8 cellular contexts compared by ENCODE assay signal in the genomic region with DNA sequence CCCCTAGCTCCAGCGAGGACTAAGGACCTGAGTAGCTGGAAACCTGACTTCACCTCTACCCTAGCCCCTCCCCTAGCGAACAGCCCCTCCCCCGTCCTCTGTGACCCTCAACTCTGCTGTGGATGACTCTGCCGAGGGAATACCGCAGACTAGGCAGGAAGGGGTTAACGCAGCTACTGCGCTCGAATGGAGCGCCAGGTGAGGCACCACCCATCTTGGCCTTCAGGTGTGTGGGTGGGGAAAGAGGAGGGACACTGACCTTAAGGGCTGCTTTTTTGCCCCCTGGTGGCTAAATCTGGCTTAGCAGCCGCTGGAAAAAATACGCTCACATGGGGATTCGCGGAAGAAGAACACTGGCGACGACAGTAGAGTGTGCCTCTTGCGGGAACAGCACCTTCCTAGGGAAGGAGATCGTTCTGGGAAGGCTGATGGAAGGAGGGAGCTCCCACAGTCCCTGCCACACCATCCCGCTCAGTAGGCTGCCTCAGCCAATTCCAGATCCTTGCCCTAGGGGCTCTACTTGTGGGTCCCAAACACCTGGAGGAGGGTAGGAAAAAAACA.
A peak's percentile ranks its signal among the peaks of the same experiment; 100 is the strongest.
DNase-seq lines count a peak whose midpoint lies in the region; ATAC-seq and TF ChIP-seq lines count a peak whose summit lies in the region.

No MANE protein-coding gene starts in this region.

- no peaks in the 10 kb centered on the region for H3K9me3 ChIP-seq in HUES48 (ENCODE audit: control insufficient read depth, insufficient read depth, low read length)
- no peaks in the 10 kb centered on the region for H3K9me3 ChIP-seq in NT2/D1 (ENCODE audit: insufficient read depth, low read length)
- H3K9me3 ChIP-seq in muscle layer of colon (ENCODE audit: low read length): no peaks in the 10 kb centered on the region

- H3K27ac ChIP-seq in HUES48 (ENCODE audit: low read depth, low read length): peak overlapping the region; percentile 88
- H3K27ac ChIP-seq in muscle layer of colon (ENCODE audit: low read depth, low read length): peak overlapping the region; percentile 86

- H3K4me3 ChIP-seq in HUES48 (ENCODE audit: low read depth, low read length): peak overlapping the region; percentile 77
- H3K4me3 ChIP-seq in NT2/D1 (ENCODE audit: insufficient read length, low read depth): peak overlapping the region; percentile 69
- H3K4me3 ChIP-seq in muscle layer of colon (ENCODE audit: low read depth in 1 of 2, low read length in 2 of 2): peak overlapping the region; percentile 75 to 89

- H3K4me1 ChIP-seq in HUES48 (ENCODE audit: control insufficient read depth, insufficient read depth, low read length) (peaks cover 23% of the 10 kb centered on the region), NT2/D1 (ENCODE audit: insufficient read depth, insufficient read length) (peaks cover 8% of the 10 kb centered on the region), muscle layer of colon (ENCODE audit: insufficient read depth, low read length) (peaks cover 51% of the 10 kb centered on the region)

- DNase-seq in CD1c-positive myeloid dendritic cell (ENCODE audit: extremely low spot score) (peak; percentile 90), NT2/D1 (ENCODE audit: low read depth, low spot score) (peak; percentile 86), activated T-cell treated with anti-CD3 and anti-CD28 coated beads for 24 hours (ENCODE audit: low read depth) (peak; percentile 82), erythroblast (lab: John Stamatoyannopoulos, UW) (peak; percentile 73 to 86)
- DNase-seq in stimulated activated CD8-positive, alpha-beta memory T cell treated with anti-CD3 and anti-CD28 coated beads, Interleukin-7, amount 100 ng/mL, for 4 hours (ENCODE audit: low read depth in 2 of 2): peak; percentile 65 to 82

- H3K36me3 ChIP-seq in HUES48 (ENCODE audit: control insufficient read depth, insufficient read depth, low read length) (no peaks in the 10 kb centered on the region), NT2/D1 (ENCODE audit: insufficient read depth, insufficient read length, low read length) (no peaks in the 10 kb centered on the region), muscle layer of colon (ENCODE audit: insufficient read depth, low read length) (no peaks in the 10 kb centered on the region)

- H3K9ac ChIP-seq in HUES48 (ENCODE audit: low read depth, low read length) (0 out of 2 replicates have a peak overlapping the region, but pooled peaks have one; percentile 34), NT2/D1 (ENCODE audit: insufficient read length, low read depth) (peak overlapping the region; percentile 68), muscle layer of colon (ENCODE audit: low read length) (peak overlapping the region; percentile 70)

- H3K27me3 ChIP-seq in HUES48 (ENCODE audit: control insufficient read depth, insufficient read depth, low read length): peaks cover 24% of the 10 kb centered on the region
- peaks cover 21% of the 10 kb centered on the region for H3K27me3 ChIP-seq in NT2/D1 (ENCODE audit: insufficient read depth, insufficient read length)
- H3K27me3 ChIP-seq in muscle layer of colon (ENCODE audit: control insufficient read depth in 1 of 2, insufficient read depth in 2 of 2, low read length in 2 of 2): no peaks in the 10 kb centered on the region

- ATAC-seq in GM21381 (IDR thresholded peaks at IDR 0.05; ENCODE audit: unreplicated experiment): no peak

- TF ChIP-seq POLR2A in erythroblast (IDR thresholded peaks at IDR 0.05; ENCODE audit: low read length): no peak
